Comparison of ENCODE assay signal across 8 cellular contexts in genomic region chr6:113856571-113857564, GRCh38. TPM values are rescaled to one million over a fixed set of nuclear protein-coding genes. Genes with fewer than 3 reads are reported as not detected.
DNase-seq lines count a peak whose midpoint lies in the region; ATAC-seq and TF ChIP-seq lines count a peak whose summit lies in the region.

A gene with protein sequence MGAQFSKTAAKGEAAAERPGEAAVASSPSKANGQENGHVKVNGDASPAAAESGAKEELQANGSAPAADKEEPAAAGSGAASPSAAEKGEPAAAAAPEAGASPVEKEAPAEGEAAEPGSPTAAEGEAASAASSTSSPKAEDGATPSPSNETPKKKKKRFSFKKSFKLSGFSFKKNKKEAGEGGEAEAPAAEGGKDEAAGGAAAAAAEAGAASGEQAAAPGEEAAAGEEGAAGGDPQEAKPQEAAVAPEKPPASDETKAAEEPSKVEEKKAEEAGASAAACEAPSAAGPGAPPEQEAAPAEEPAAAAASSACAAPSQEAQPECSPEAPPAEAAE (plus strand): TSS chr6:113857345. CDS start chr6:113857746, 401 bp downstream.

- no peaks in the 10 kb centered on the region for H3K9me3 ChIP-seq in ectodermal cell (ENCODE audit: control insufficient read depth, low read length)

- no peaks in the 10 kb centered on the region for H3K4me1 ChIP-seq in ectodermal cell (ENCODE audit: control insufficient read depth, insufficient read depth, low read length)

- TF ChIP-seq CTCF in AG10803 (conservative IDR thresholded peaks at IDR 0.05; ENCODE audit: low read length) = no peak

- peaks cover 13% of the 10 kb centered on the region for H3K4me1 Mint-ChIP-seq in T-helper 2 cell treated with Interferon-gamma antibody and Interleukin-4, amounts not matched to agents 5 μg/mL and 100 μg/mL, for 36 hours (ENCODE audit: low read depth)
- H3K4me1 Mint-ChIP-seq in stimulated activated naive B cell treated with anti-CD40 and anti-IgM and Interleukin-4, amounts not matched to agents 10 μg/mL and 1 μg/mL and 100 μg/mL, for 72 hours = peaks cover 15 to 28% of the 10 kb centered on the region in 2 donors

- H3K4me3 ChIP-seq in AG10803 (ENCODE audit: low read length) (peak within 1 kb of the TSS; percentile 100), ectodermal cell (ENCODE audit: insufficient read depth, low read depth, low read length) (peak within 1 kb of the TSS; percentile 99)

- peak; percentile 92 for DNase-seq in AG10803 (ENCODE audit: low read depth)
- peak; percentile 61 for DNase-seq in NCI-H187 treated with DMSO at 0.1 percent for 48 hours (lab: John Stamatoyannopoulos, UW)
- DNase-seq in T-helper 2 cell treated with Interferon-gamma antibody and Interleukin-4, amounts not matched to agents 5 μg/mL and 100 μg/mL, for 36 hours (ENCODE audit: low spot score) = peak; percentile 53
- DNase-seq in left lobe of liver (ENCODE audit: low spot score) = peak; percentile 70
- peak; percentile 62 for DNase-seq in stimulated activated naive B cell treated with anti-CD40 and anti-IgM and Interleukin-4, amounts not matched to agents 10 μg/mL and 1 μg/mL and 100 μg/mL, for 72 hours

- peak; percentile 32 for ATAC-seq in GM18517 (IDR thresholded peaks at IDR 0.05; ENCODE audit: unreplicated experiment)
- ATAC-seq in HG02885 (IDR thresholded peaks at IDR 0.05; ENCODE audit: poor library complexity, unreplicated experiment) = peak; percentile 48
- ATAC-seq in left lobe of liver = peak; percentile 53
- peak; percentile 39 to 43 for ATAC-seq in stimulated activated naive B cell treated with anti-CD40 and anti-IgM and Interleukin-4, amounts not matched to agents 10 μg/mL and 1 μg/mL and 100 μg/mL, for 72 hours (replicated peaks)

- peaks cover 7% of the 10 kb centered on the region for H3K27me3 ChIP-seq in ectodermal cell (ENCODE audit: control insufficient read depth, insufficient read depth, low read length, poor library complexity, severe bottlenecking)

- no peaks in the 10 kb centered on the region for H3K36me3 ChIP-seq in ectodermal cell (ENCODE audit: control insufficient read depth, insufficient read depth, low read length)

- peak within 1 kb of the TSS; percentile 98 for H3K27ac ChIP-seq in ectodermal cell (ENCODE audit: insufficient read depth, low read depth, low read length, poor library complexity, severe bottlenecking)

- no peaks in the 10 kb centered on the region for H3K9me3 Mint-ChIP-seq in T-helper 2 cell treated with Interferon-gamma antibody and Interleukin-4, amounts not matched to agents 5 μg/mL and 100 μg/mL, for 36 hours
- no peaks in the 10 kb centered on the region for H3K9me3 Mint-ChIP-seq in stimulated activated naive B cell treated with anti-CD40 and anti-IgM and Interleukin-4, amounts not matched to agents 10 μg/mL and 1 μg/mL and 100 μg/mL, for 72 hours

- WGBS in ectodermal cell, 2 experiments = 0% methylated on average over 47 to 50 of the region's 50 CpGs

- H3K4me3 Mint-ChIP-seq in T-helper 2 cell treated with Interferon-gamma antibody and Interleukin-4, amounts not matched to agents 5 μg/mL and 100 μg/mL, for 36 hours = no peak within 1 kb of the TSS
- no peak within 1 kb of the TSS for H3K4me3 Mint-ChIP-seq in stimulated activated naive B cell treated with anti-CD40 and anti-IgM and Interleukin-4, amounts not matched to agents 10 μg/mL and 1 μg/mL and 100 μg/mL, for 72 hours

- no peaks in the 10 kb centered on the region for H3K36me3 Mint-ChIP-seq in T-helper 2 cell treated with Interferon-gamma antibody and Interleukin-4, amounts not matched to agents 5 μg/mL and 100 μg/mL, for 36 hours (ENCODE audit: low read depth)
- H3K36me3 Mint-ChIP-seq in stimulated activated naive B cell treated with anti-CD40 and anti-IgM and Interleukin-4, amounts not matched to agents 10 μg/mL and 1 μg/mL and 100 μg/mL, for 72 hours = peaks cover 4 to 16% of the 10 kb centered on the region in 2 donors

- peaks cover 51% of the 10 kb centered on the region for H3K27me3 Mint-ChIP-seq in T-helper 2 cell treated with Interferon-gamma antibody and Interleukin-4, amounts not matched to agents 5 μg/mL and 100 μg/mL, for 36 hours (ENCODE audit: low read depth)
- H3K27me3 Mint-ChIP-seq in stimulated activated naive B cell treated with anti-CD40 and anti-IgM and Interleukin-4, amounts not matched to agents 10 μg/mL and 1 μg/mL and 100 μg/mL, for 72 hours = peaks cover 6 to 9% of the 10 kb centered on the region in 2 donors

- peak within 1 kb of the TSS; percentile 29 for H3K27ac Mint-ChIP-seq in T-helper 2 cell treated with Interferon-gamma antibody and Interleukin-4, amounts not matched to agents 5 μg/mL and 100 μg/mL, for 36 hours
- no peak within 1 kb of the TSS for H3K27ac Mint-ChIP-seq in stimulated activated naive B cell treated with anti-CD40 and anti-IgM and Interleukin-4, amounts not matched to agents 10 μg/mL and 1 μg/mL and 100 μg/mL, for 72 hours

RNA-seq across cellular contexts. Expression of the gene that starts here (rescaled TPM):
- 205 TPM for polyA plus RNA-seq in ectodermal cell (2013, experiment 1 of 4)
- polyA plus RNA-seq in ectodermal cell (2013, experiment 2 of 4) = 199 TPM
- 147 TPM for polyA plus RNA-seq in ectodermal cell (2013, experiment 3 of 4)
- polyA plus RNA-seq in ectodermal cell (2013, experiment 4 of 4) = 156 TPM
- 8.1 TPM for total RNA-seq in left lobe of liver

Comparison
In these comparisons a context has a peak if more than half of its experiments do, and no peak if none do; other contexts are left out.
1. Peak in every context shown above with its lines: DNase-seq, ATAC-seq, H3K4me3 ChIP-seq and H3K27ac ChIP-seq.